In genomic region chr3:4825572-4826236, GRCh38 we compare ENCODE assay signal across 8 cellular contexts.
DNase-seq lines count a peak whose midpoint lies in the region; ATAC-seq and TF ChIP-seq lines count a peak whose summit lies in the region.

No MANE protein-coding gene starts in this region.

- peaks cover 85% of the 10 kb centered on the region for H3K4me1 ChIP-seq in CD8-positive, alpha-beta T cell (ENCODE audit: insufficient read depth, low read length)
- H3K4me1 ChIP-seq in neutrophil (ENCODE audit: control insufficient read depth in 1 of 2, insufficient read depth in 1 of 2, low read depth in 1 of 2, low read length in 1 of 2) (peaks cover 48 to 52% of the 10 kb centered on the region in 2 experiments), GM23338 (ENCODE audit: insufficient read depth) (peaks cover 9% of the 10 kb centered on the region)

- H3K27me3 Mint-ChIP-seq in CD8-positive, alpha-beta T cell (ENCODE audit: low read depth) = no peaks in the 10 kb centered on the region
- no peaks in the 10 kb centered on the region for H3K27me3 Mint-ChIP-seq in T-helper 1 cell treated with Interleukin-12 subunit alpha and Interleukin-12 subunit beta and Interleukin-4 antibody, amounts not matched to agents 30 μg/mL and 1 μg/mL, for 36 hours (ENCODE audit: low read depth)
- H3K27me3 Mint-ChIP-seq in GM23338 (ENCODE audit: insufficient read depth, low read depth, poor library complexity) = no peaks in the 10 kb centered on the region

- H4K20me1 ChIP-seq in GM23338 (replicated peaks; ENCODE audit: insufficient read depth) = no peaks in the 10 kb centered on the region

- H3K36me3 ChIP-seq in CD8-positive, alpha-beta T cell (ENCODE audit: insufficient read depth, low read length) = no peaks in the 10 kb centered on the region
- no peaks in the 10 kb centered on the region for H3K36me3 ChIP-seq in neutrophil
- H3K36me3 ChIP-seq in GM23338 (ENCODE audit: insufficient read depth) = no peaks in the 10 kb centered on the region

- no peaks in the 10 kb centered on the region for H3F3A ChIP-seq in GM23338 (replicated peaks; ENCODE audit: low read depth)

- H3K27ac Mint-ChIP-seq in CD8-positive, alpha-beta T cell = peak overlapping the region; percentile 87
- H3K27ac Mint-ChIP-seq in T-helper 1 cell treated with Interleukin-12 subunit alpha and Interleukin-12 subunit beta and Interleukin-4 antibody, amounts not matched to agents 30 μg/mL and 1 μg/mL, for 36 hours = peak overlapping the region; percentile 99
- no peak overlapping the region; the same call in 1 of the 2 replicates for H3K27ac Mint-ChIP-seq in GM23338

- intact Hi-C loops in CD8-positive, alpha-beta T cell (cut with DNase I, micrococcal nuclease) = loop anchor here in 1 of 2 experiments (2.0 to 10.0 kb wide), 3 partner anchors 231 to 369 kb away; no protein-coding TSS in a partner anchor

- H3K9me3 Mint-ChIP-seq in CD8-positive, alpha-beta T cell = no peaks in the 10 kb centered on the region
- peaks cover 3% of the 10 kb centered on the region for H3K9me3 Mint-ChIP-seq in T-helper 1 cell treated with Interleukin-12 subunit alpha and Interleukin-12 subunit beta and Interleukin-4 antibody, amounts not matched to agents 30 μg/mL and 1 μg/mL, for 36 hours
- no peaks in the 10 kb centered on the region for H3K9me3 Mint-ChIP-seq in GM23338

- no peak overlapping the region for H3K27ac ChIP-seq in CD8-positive, alpha-beta T cell (ENCODE audit: low read depth, low read length)
- peak overlapping the region; percentile 96 for H3K27ac ChIP-seq in epithelial cell of prostate
- H3K27ac ChIP-seq in neutrophil = peak overlapping the region; percentile 50
- H3K27ac ChIP-seq in GM23338 (ENCODE audit: low read depth) = no peak overlapping the region

- H3K27me3 ChIP-seq in CD8-positive, alpha-beta T cell (ENCODE audit: insufficient read depth, low read length) = no peaks in the 10 kb centered on the region
- no peaks in the 10 kb centered on the region for H3K27me3 ChIP-seq in neutrophil
- no peaks in the 10 kb centered on the region for H3K27me3 ChIP-seq in GM23338 (ENCODE audit: insufficient read depth)

- H3K4me1 Mint-ChIP-seq in CD8-positive, alpha-beta T cell (ENCODE audit: low read depth) = peaks cover 94% of the 10 kb centered on the region
- peaks cover 86% of the 10 kb centered on the region for H3K4me1 Mint-ChIP-seq in T-helper 1 cell treated with Interleukin-12 subunit alpha and Interleukin-12 subunit beta and Interleukin-4 antibody, amounts not matched to agents 30 μg/mL and 1 μg/mL, for 36 hours (ENCODE audit: low read depth)
- peaks cover 22% of the 10 kb centered on the region for H3K4me1 Mint-ChIP-seq in GM23338

- peak overlapping the region; percentile 0 for H3K4me3 ChIP-seq in CD8-positive, alpha-beta T cell (ENCODE audit: low read depth, low read length)
- H3K4me3 ChIP-seq in neutrophil (ENCODE audit: low read depth in 1 of 2, low read length in 1 of 2) (no peak overlapping the region), GM23338 (no peak overlapping the region)

- peak in 2 of 7 experiments; percentile 17 to 46 for DNase-seq in CD8-positive, alpha-beta T cell
- DNase-seq in epithelial cell of prostate (ENCODE audit: low read depth, low spot score) = no peak
- no peak for DNase-seq in GM23338 (ENCODE audit: low spot score)
- no peak for DNase-seq in HuH-7.5 (ENCODE audit: low spot score)
- DNase-seq in NCI-H524 (lab: John Stamatoyannopoulos, UW) = no peak
- no peak for DNase-seq in NCI-H2029 (lab: John Stamatoyannopoulos, UW)

- peaks cover 16% of the 10 kb centered on the region for H3K36me3 Mint-ChIP-seq in CD8-positive, alpha-beta T cell
- H3K36me3 Mint-ChIP-seq in T-helper 1 cell treated with Interleukin-12 subunit alpha and Interleukin-12 subunit beta and Interleukin-4 antibody, amounts not matched to agents 30 μg/mL and 1 μg/mL, for 36 hours (ENCODE audit: low read depth) = peaks cover 74% of the 10 kb centered on the region
- peaks cover 3% of the 10 kb centered on the region; the same call in 1 of the 3 replicates for H3K36me3 Mint-ChIP-seq in GM23338 (ENCODE audit: low read depth)

- no peak for ATAC-seq in CD8-positive, alpha-beta T cell
- ATAC-seq in GM23338 = no peak

- H3K9me3 ChIP-seq in CD8-positive, alpha-beta T cell (ENCODE audit: low read length) = no peaks in the 10 kb centered on the region
- H3K9me3 ChIP-seq in neutrophil = no peaks in the 10 kb centered on the region

- H3K79me2 ChIP-seq in GM23338 (replicated peaks; ENCODE audit: insufficient read depth) = no peaks in the 10 kb centered on the region

- CTCF ChIA-PET in CD8-positive, alpha-beta T cell (lab: Charles Lee) = interaction anchor here (1.2 to 2.5 kb wide), 5 partner anchors 9 to 232 kb away, joined by 3 to 12 read pairs (median 5); no protein-coding TSS in a partner anchor

- H3K4me2 ChIP-seq in GM23338 = no peak overlapping the region

- POLR2A ChIA-PET in CD8-positive, alpha-beta T cell (lab: Charles Lee) = no interaction called here

- H3K4me3 Mint-ChIP-seq in CD8-positive, alpha-beta T cell = peak overlapping the region; percentile 64
- H3K4me3 Mint-ChIP-seq in T-helper 1 cell treated with Interleukin-12 subunit alpha and Interleukin-12 subunit beta and Interleukin-4 antibody, amounts not matched to agents 30 μg/mL and 1 μg/mL, for 36 hours = peak overlapping the region; percentile 85
- H3K4me3 Mint-ChIP-seq in GM23338 = no peak overlapping the region

- no peak overlapping the region for H2AFZ ChIP-seq in GM23338

- H3K9me2 ChIP-seq in GM23338 (ENCODE audit: insufficient read depth) = no peaks in the 10 kb centered on the region

- no peak for TF ChIP-seq CTCF in CD8-positive, alpha-beta T cell (IDR thresholded peaks at IDR 0.05)
- no peak for TF ChIP-seq CTCF in neutrophil (IDR thresholded peaks at IDR 0.05)
- no peak for TF ChIP-seq CTCF in GM23338 (conservative IDR thresholded peaks at IDR 0.05; ENCODE audit: low read depth in 2 of 2)

TF ChIP-seq in GM23338, 12 proteins besides CTCF, POLR2A, EP300 and RAD21 (continues in another document):
- no peak for TF ChIP-seq EZH2 (IDR thresholded peaks at IDR 0.05; ENCODE audit: low read depth, unreplicated experiment)
- TF ChIP-seq EZH2phosphoT487 (IDR thresholded peaks at IDR 0.05; ENCODE audit: unreplicated experiment) = no peak
- TF ChIP-seq JUNB (IDR thresholded peaks at IDR 0.05; ENCODE audit: unreplicated experiment) = no peak
- no peak for TF ChIP-seq CREB1 (CRISPR knock-in tag; IDR thresholded peaks at IDR 0.05; ENCODE audit: low read depth)
- TF ChIP-seq REST (IDR thresholded peaks at IDR 0.05; ENCODE audit: unreplicated experiment) = no peak

Comparison
In these comparisons a context has a peak if more than half of its experiments do, and no peak if none do; other contexts are left out.
1. H3K27ac ChIP-seq: peak in epithelial cell of prostate (single experiment) and neutrophil (single experiment); none in CD8-positive, alpha-beta T cell (single experiment) and GM23338 (single experiment).